Comparison of ENCODE assay signal across 17 cellular contexts in genomic region chrX:3717742-3718420, GRCh38. TPM values are rescaled to one million over a fixed set of nuclear protein-coding genes. Genes with fewer than 3 reads are reported as not detected.
DNase-seq lines count a peak whose midpoint lies in the region; ATAC-seq and TF ChIP-seq lines count a peak whose summit lies in the region.
"Had no signal": no experiment of that assay in that cellular context is flagged by ENCODE, and none has a peak within 500 bp of the region (broad histone marks: within the 10 kb centered on the region; RNA-seq: fewer than 3 reads in every experiment).

No MANE protein-coding gene starts in this region.

- intact Hi-C loops in MCF 10A (cut with micrococcal nuclease) (no loop called here), breast epithelium (cut with DNase I; ENCODE audit: low total_unique reads) (no loop called here)

- H3K4me1 ChIP-seq in breast epithelium (no peaks in the 10 kb centered on the region), osteoblast (ENCODE audit: insufficient read depth, low read length) (no peaks in the 10 kb centered on the region)
- H3K4me1 ChIP-seq: SJCRH30 had no signal

- H3K9me3 Mint-ChIP-seq in MCF 10A (ENCODE audit: unreplicated experiment) = no peaks in the 10 kb centered on the region
- H3K9me3 Mint-ChIP-seq in activated naive CD8-positive, alpha-beta T cell treated with anti-CD3 and anti-CD28 coated beads, Interleukin-2, amount 50 U/mL, for 24 hours = no peaks in the 10 kb centered on the region

- H3K4me3 Mint-ChIP-seq in MCF 10A (ENCODE audit: unreplicated experiment) = peak overlapping the region; percentile 6
- no peak overlapping the region for H3K4me3 Mint-ChIP-seq in activated naive CD8-positive, alpha-beta T cell treated with anti-CD3 and anti-CD28 coated beads, Interleukin-2, amount 50 U/mL, for 24 hours

- no peaks in the 10 kb centered on the region for H3K36me3 ChIP-seq in breast epithelium
- no peaks in the 10 kb centered on the region for H3K36me3 ChIP-seq in osteoblast (ENCODE audit: insufficient read depth, low read length)
- H3K36me3 ChIP-seq: SJCRH30 had no signal

- no peaks in the 10 kb centered on the region for H3K27me3 Mint-ChIP-seq in MCF 10A (ENCODE audit: insufficient read depth, unreplicated experiment)
- no peaks in the 10 kb centered on the region for H3K27me3 Mint-ChIP-seq in activated naive CD8-positive, alpha-beta T cell treated with anti-CD3 and anti-CD28 coated beads, Interleukin-2, amount 50 U/mL, for 24 hours

- H3K9me3 ChIP-seq in breast epithelium = no peaks in the 10 kb centered on the region
- no peaks in the 10 kb centered on the region for H3K9me3 ChIP-seq in osteoblast (ENCODE audit: low read depth, low read length)
- H3K9me3 ChIP-seq: SJCRH30 had no signal

- H3K27ac Mint-ChIP-seq in MCF 10A (ENCODE audit: low read depth, unreplicated experiment) = peak overlapping the region; percentile 32
- no peak overlapping the region for H3K27ac Mint-ChIP-seq in activated naive CD8-positive, alpha-beta T cell treated with anti-CD3 and anti-CD28 coated beads, Interleukin-2, amount 50 U/mL, for 24 hours

- no peak overlapping the region for H3K27ac ChIP-seq in breast epithelium
- no peak overlapping the region for H3K27ac ChIP-seq in osteoblast (ENCODE audit: low read depth, low read length)
- H3K27ac ChIP-seq: SJCRH30 had no signal

- H2AFZ ChIP-seq in osteoblast (ENCODE audit: low read length) = no peak overlapping the region

- TF ChIP-seq CTCF in MCF 10A (IDR thresholded peaks at IDR 0.05; ENCODE audit: unreplicated experiment) (no peak), breast epithelium (IDR thresholded peaks at IDR 0.05) (no peak), epithelial cell of esophagus (IDR thresholded peaks at IDR 0.05; ENCODE audit: insufficient read depth, low read depth, low read length, missing control alignments) (no peak), osteoblast (IDR thresholded peaks at IDR 0.05; ENCODE audit: extremely low read depth, low read depth, low read length) (no peak)

- peaks cover 8% of the 10 kb centered on the region for H3K4me1 Mint-ChIP-seq in MCF 10A (ENCODE audit: insufficient read depth, unreplicated experiment)
- no peaks in the 10 kb centered on the region for H3K4me1 Mint-ChIP-seq in activated naive CD8-positive, alpha-beta T cell treated with anti-CD3 and anti-CD28 coated beads, Interleukin-2, amount 50 U/mL, for 24 hours

- no peak overlapping the region for H3K4me3 ChIP-seq in breast epithelium
- H3K4me3 ChIP-seq in epithelial cell of esophagus (ENCODE audit: low read length) = no peak overlapping the region
- no peak overlapping the region for H3K4me3 ChIP-seq in osteoblast (ENCODE audit: insufficient read depth, low read length)
- H3K4me3 ChIP-seq: GM12878, SJCRH30 had no signal

- TF ChIP-seq POLR2A in breast epithelium (IDR thresholded peaks at IDR 0.05) = no peak

- DNase-seq in MCF 10A (ENCODE audit: unreplicated experiment) (peak; percentile 78), breast epithelium (ENCODE audit: low spot score in 2 of 2) (no peak), amniotic epithelial cell (ENCODE audit: low read depth) (peak; percentile 65), epithelial cell of esophagus (ENCODE audit: low read depth) (peak; percentile 89), osteoblast (ENCODE audit: insufficient read length, low spot score, missing footprints) (peak; percentile 42)
- DNase-seq in effector CD4-positive, alpha-beta T cell = no peak
- DNase-seq in activated naive CD8-positive, alpha-beta T cell treated with anti-CD3 and anti-CD28 coated beads, Interleukin-2, amount 50 U/mL, for 24 hours = no peak
- DNase-seq: 8988T, C1 segment of cervical spinal cord, HCEC 1CT, NCI-H1105 treated with DMSO at 0.1 percent for 48 hours, NCI-H187, NCI-H446 treated with DMSO at 0.1 percent for 48 hours, NCI-H774, SJCRH30 had no signal

- POLR2A ChIA-PET in MCF 10A (lab: Yijun Ruan, JAX) = interaction anchor here (1.8 kb wide), 1 partner anchor 16 kb away, joined by 6 read pairs; no protein-coding TSS in a partner anchor

- no peaks in the 10 kb centered on the region for H4K20me1 ChIP-seq in osteoblast (ENCODE audit: insufficient read depth, low read length)

- no TSS peak for BruUV-seq in MCF 10A (replicated peaks; lab: Mats Ljungman, UMichigan)

- no peaks in the 10 kb centered on the region for H3K36me3 Mint-ChIP-seq in MCF 10A (ENCODE audit: insufficient read depth, unreplicated experiment)
- H3K36me3 Mint-ChIP-seq in activated naive CD8-positive, alpha-beta T cell treated with anti-CD3 and anti-CD28 coated beads, Interleukin-2, amount 50 U/mL, for 24 hours (ENCODE audit: low read depth) = no peaks in the 10 kb centered on the region

- CTCF ChIA-PET in MCF 10A (lab: Yijun Ruan, JAX) = interaction anchor here (0.7 to 1.1 kb wide), 2 partner anchors 42 to 96 kb away, joined by 3 read pairs; no protein-coding TSS in a partner anchor

- ATAC-seq in HG03097 (IDR thresholded peaks at IDR 0.05; ENCODE audit: low FRiP score, unreplicated experiment) = no peak
- no peak for ATAC-seq in activated naive CD8-positive, alpha-beta T cell treated with anti-CD3 and anti-CD28 coated beads, Interleukin-2, amount 50 U/mL, for 24 hours
- ATAC-seq: GM12878 had no signal

- H3K27me3 ChIP-seq in breast epithelium = peaks cover 0 to 8% of the 10 kb centered on the region in 2 donors
- H3K27me3 ChIP-seq in osteoblast (ENCODE audit: insufficient read depth, low read length) = no peaks in the 10 kb centered on the region
- H3K27me3 ChIP-seq: SJCRH30 had no signal

- no peaks in the 10 kb centered on the region for H3K79me2 ChIP-seq in osteoblast (ENCODE audit: insufficient read depth, low read length)

- no peak overlapping the region for H3K4me2 ChIP-seq in osteoblast (ENCODE audit: insufficient read depth, low read length)

RNA-seq across cellular contexts. Expression of gene PRKX, which starts 4.4 kb away (rescaled TPM):
- total RNA-seq in MCF 10A (2022) (35.3 and 35.6 TPM in 2 replicates), breast epithelium (10 to 100 TPM in 2 of 3 donors, 1 to 10 TPM in 1; 9.4 to 28.5 (median 27.1) TPM), osteoblast (9.1 and 13.4 TPM in 2 replicates)

Comparison
In these comparisons a context has a peak if more than half of its experiments do, and no peak if none do; other contexts are left out.
1. DNase-seq: peak in MCF 10A (single experiment), amniotic epithelial cell (single experiment), epithelial cell of esophagus (single experiment) and osteoblast (single experiment); none in breast epithelium (0 of 2), effector CD4-positive, alpha-beta T cell (single experiment) and activated naive CD8-positive, alpha-beta T cell treated with anti-CD3 and anti-CD28 coated beads, Interleukin-2, amount 50 U/mL, for 24 hours (single experiment).